In genomic region chr2:179410552-179411356, GRCh38 we compare ENCODE assay signal across 8 cellular contexts.
DNase-seq lines count a peak whose midpoint lies in the region; ATAC-seq and TF ChIP-seq lines count a peak whose summit lies in the region.

No MANE protein-coding gene starts in this region.

- TF ChIP-seq CTCF in Calu3 (IDR thresholded peaks at IDR 0.05; ENCODE audit: unreplicated experiment), result peak; percentile 84
- TF ChIP-seq CTCF in astrocyte of the cerebellum (IDR thresholded peaks at IDR 0.05; ENCODE audit: low read depth, low read length, missing control alignments), result peak; percentile 82
- TF ChIP-seq CTCF in smooth muscle cell (IDR thresholded peaks at IDR 0.05; ENCODE audit: borderline replicate concordance, insufficient read depth, poor library complexity, severe bottlenecking), result peak; percentile 72

- intact Hi-C loops in Calu3 (cut with micrococcal nuclease; ENCODE audit: unreplicated experiment), result loop anchor here (1.0 to 5.0 kb wide), 2 partner anchors 193 to 341 kb away; no protein-coding TSS in a partner anchor

- H3K27me3 Mint-ChIP-seq in Calu3 (ENCODE audit: unreplicated experiment), result no peaks in the 10 kb centered on the region

- H3F3A ChIP-seq in smooth muscle cell (ENCODE audit: low read depth), result no peaks in the 10 kb centered on the region

- no peaks in the 10 kb centered on the region for H4K20me1 ChIP-seq in smooth muscle cell (ENCODE audit: low read depth)

- H3K4me1 Mint-ChIP-seq in Calu3 (ENCODE audit: low read depth, unreplicated experiment), result peaks cover 9% of the 10 kb centered on the region

- H3K9ac ChIP-seq in smooth muscle cell (ENCODE audit: low read depth), result no peak overlapping the region

- no peak overlapping the region for H3K4me3 Mint-ChIP-seq in Calu3 (ENCODE audit: low read depth, unreplicated experiment)

- H3K4me2 ChIP-seq in smooth muscle cell, result peak overlapping the region; percentile 46

- CTCF ChIA-PET in Calu3 (lab: Charles Lee), result interaction anchor here (1.0 to 1.1 kb wide), 2 partner anchors 12 to 57 kb away, joined by 3 to 6 read pairs; no protein-coding TSS in a partner anchor

- H3K79me2 ChIP-seq in smooth muscle cell (ENCODE audit: low read depth), result no peaks in the 10 kb centered on the region

- no peak overlapping the region for H3K27ac ChIP-seq in iPS DF 6.9 (ENCODE audit: low read length)
- H3K27ac ChIP-seq in smooth muscle cell (ENCODE audit: low read depth), result no peak overlapping the region

- no peak overlapping the region for H3K4me3 ChIP-seq in astrocyte of the cerebellum (ENCODE audit: low read depth, low read length)
- no peak overlapping the region for H3K4me3 ChIP-seq in iPS DF 6.9 (ENCODE audit: low read length)
- H3K4me3 ChIP-seq in smooth muscle cell, result no peak overlapping the region

- no peaks in the 10 kb centered on the region for H3K27me3 ChIP-seq in iPS DF 6.9 (ENCODE audit: control insufficient read depth, insufficient read depth, low read length)
- no peaks in the 10 kb centered on the region for H3K27me3 ChIP-seq in smooth muscle cell (ENCODE audit: low read depth)

- no TSS peak for BruUV-seq in Calu3 (replicated peaks; lab: Mats Ljungman, UMichigan)

- H3K36me3 Mint-ChIP-seq in Calu3 (ENCODE audit: insufficient read depth, unreplicated experiment), result peaks cover 4% of the 10 kb centered on the region

- H3K36me3 ChIP-seq in iPS DF 6.9 (ENCODE audit: control insufficient read depth, insufficient read depth, low read length) (no peaks in the 10 kb centered on the region), smooth muscle cell (ENCODE audit: low read depth) (no peaks in the 10 kb centered on the region)

- no peaks in the 10 kb centered on the region for H3K9me3 Mint-ChIP-seq in Calu3 (ENCODE audit: low read depth, unreplicated experiment)

- no CpG with 5 or more reads among the region's 8 CpGs for WGBS in iPS DF 6.9 (ENCODE audit: insufficient coverage, insufficient read length)
- 46% methylated on average over 8 of the region's 8 CpGs for WGBS in smooth muscle cell (ENCODE audit: low lambda C conversion rate)

- in situ Hi-C loops in astrocyte of the cerebellum (cut with HindIII; ENCODE audit: low sequenced_read_pairs), result no loop called here

- H3K27ac Mint-ChIP-seq in Calu3 (ENCODE audit: unreplicated experiment), result no peak overlapping the region

- H3K4me1 ChIP-seq in iPS DF 6.9 (ENCODE audit: control insufficient read depth, insufficient read depth, low read length) (no peaks in the 10 kb centered on the region), smooth muscle cell (ENCODE audit: low read depth) (no peaks in the 10 kb centered on the region)

- ATAC-seq in GM19351 (IDR thresholded peaks at IDR 0.05; ENCODE audit: unreplicated experiment), result peak; percentile 92
- ATAC-seq in HG03520 (IDR thresholded peaks at IDR 0.05; ENCODE audit: unreplicated experiment), result peak; percentile 86
- ATAC-seq in GM19452 (IDR thresholded peaks at IDR 0.05; ENCODE audit: unreplicated experiment), result no peak

- no peaks in the 10 kb centered on the region for H3K9me3 ChIP-seq in iPS DF 6.9 (ENCODE audit: control insufficient read depth, insufficient read depth, low read length)
- no peaks in the 10 kb centered on the region for H3K9me3 ChIP-seq in smooth muscle cell (replicated peaks; ENCODE audit: low read depth)

- DNase-seq in Calu3 (peak; percentile 67), NCI-H69 (lab: John Stamatoyannopoulos, UW) (peak; percentile 76), astrocyte of the cerebellum (ENCODE audit: low read depth) (peak; percentile 48), iPS DF 6.9 (ENCODE audit: low read depth, low spot score) (peak; percentile 45), smooth muscle cell (lab: John Stamatoyannopoulos, UW; ENCODE audit: unreplicated experiment) (no peak)

- peak overlapping the region; percentile 69 for H2AFZ ChIP-seq in smooth muscle cell (ENCODE audit: low read depth)
